20 cellular contexts compared by ENCODE assay signal in the genomic region with DNA sequence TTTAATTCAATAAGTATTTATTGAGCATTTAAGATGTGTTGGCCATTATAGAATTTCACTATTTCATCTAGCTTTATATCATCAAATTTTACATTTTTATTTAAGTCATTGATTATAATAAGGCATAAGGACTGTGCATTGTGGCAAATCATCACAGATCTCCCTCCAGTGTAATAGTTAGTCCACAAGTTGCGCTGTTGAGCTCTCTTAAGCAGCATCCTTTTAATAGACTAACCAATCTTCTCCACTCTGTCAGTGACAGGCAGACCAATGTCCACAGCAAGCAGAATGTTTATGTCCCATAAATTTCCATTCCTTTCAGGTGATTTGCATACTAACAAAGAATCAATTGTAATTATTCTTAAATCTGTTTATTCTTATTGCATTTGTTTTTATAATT.
A peak's percentile ranks its signal among the peaks of the same experiment; 100 is the strongest.
DNase-seq lines count a peak whose midpoint lies in the region; ATAC-seq and TF ChIP-seq lines count a peak whose summit lies in the region.
"Had no signal": no experiment of that assay in that cellular context is flagged by ENCODE, and none has a peak within 500 bp of the region (broad histone marks: within the 10 kb centered on the region; RNA-seq: fewer than 3 reads in every experiment).

No MANE protein-coding gene starts in this region.

- intact Hi-C loops in MCF 10A (cut with micrococcal nuclease), result no loop called here
- intact Hi-C loops in breast epithelium (cut with DNase I; ENCODE audit: low total_unique reads), result loop anchor here (5.0 kb wide), 1 partner anchor 311 kb away; no protein-coding TSS in a partner anchor

- H3K27ac ChIP-seq in breast epithelium (no peak overlapping the region), Karpas-422 (ENCODE audit: low read length) (no peak overlapping the region)
- H3K27ac ChIP-seq: coronary artery had no signal

- H3K27me3 Mint-ChIP-seq in MCF 10A (ENCODE audit: insufficient read depth, unreplicated experiment), result no peaks in the 10 kb centered on the region
- no peaks in the 10 kb centered on the region for H3K27me3 Mint-ChIP-seq in type B pancreatic cell
- H3K27me3 Mint-ChIP-seq: activated CD4-positive, alpha-beta T cell treated with anti-CD3 and anti-CD28 coated beads, Interleukin-2, amount 10 ng/mL, durations not matched to agents 7 days and 5 days; CD4-positive, alpha-beta T cell had no signal

- TF ChIP-seq CTCF in MCF 10A (IDR thresholded peaks at IDR 0.05; ENCODE audit: unreplicated experiment) (no peak), breast epithelium (IDR thresholded peaks at IDR 0.05) (no peak), type B pancreatic cell (conservative IDR thresholded peaks at IDR 0.05) (peak; percentile 13)

- POLR2A ChIA-PET in MCF 10A (lab: Yijun Ruan, JAX), result no interaction called here

- H4K20me1 ChIP-seq in Karpas-422 (ENCODE audit: insufficient read depth, low read depth, low read length), result no peaks in the 10 kb centered on the region

- BruUV-seq in MCF 10A (replicated peaks; lab: Mats Ljungman, UMichigan), result no TSS peak

- no peaks in the 10 kb centered on the region for H3K9me3 Mint-ChIP-seq in MCF 10A (ENCODE audit: unreplicated experiment)
- H3K9me3 Mint-ChIP-seq in type B pancreatic cell, result no peaks in the 10 kb centered on the region
- H3K9me3 Mint-ChIP-seq in activated naive CD4-positive, alpha-beta T cell treated with anti-CD3 and anti-CD28 coated beads, Interleukin-2, amount 50 U/mL, for 72 hours, result no peaks in the 10 kb centered on the region
- H3K9me3 Mint-ChIP-seq: activated CD4-positive, alpha-beta T cell treated with anti-CD3 and anti-CD28 coated beads, Interleukin-2, amount 10 ng/mL, durations not matched to agents 7 days and 5 days had no signal

- H3K4me3 Mint-ChIP-seq in MCF 10A (ENCODE audit: unreplicated experiment) (no peak overlapping the region), type B pancreatic cell (no peak overlapping the region)
- H3K4me3 Mint-ChIP-seq: activated CD4-positive, alpha-beta T cell treated with anti-CD3 and anti-CD28 coated beads, Interleukin-2, amount 10 ng/mL, durations not matched to agents 7 days and 5 days; CD4-positive, alpha-beta T cell; nephron had no signal

- no peak overlapping the region for H3K4me2 ChIP-seq in Karpas-422 (ENCODE audit: low read depth, low read length, poor library complexity, severe bottlenecking)

- no peak overlapping the region for H3K27ac Mint-ChIP-seq in MCF 10A (ENCODE audit: low read depth, unreplicated experiment)
- H3K27ac Mint-ChIP-seq in type B pancreatic cell, result no peak overlapping the region
- no peak overlapping the region for H3K27ac Mint-ChIP-seq in activated naive CD4-positive, alpha-beta T cell treated with anti-CD3 and anti-CD28 coated beads, Interleukin-2, amount 50 U/mL, for 72 hours
- H3K27ac Mint-ChIP-seq: activated CD4-positive, alpha-beta T cell treated with anti-CD3 and anti-CD28 coated beads, Interleukin-2, amount 10 ng/mL, durations not matched to agents 7 days and 5 days; CD4-positive, alpha-beta T cell; nephron had no signal

- CTCF ChIA-PET in MCF 10A (lab: Yijun Ruan, JAX), result interaction anchor here (0.6 to 1.6 kb wide), 3 partner anchors 15 to 54 kb away, joined by 3 read pairs; no protein-coding TSS in a partner anchor

- H3K4me1 Mint-ChIP-seq in MCF 10A (ENCODE audit: insufficient read depth, unreplicated experiment), result no peaks in the 10 kb centered on the region
- H3K4me1 Mint-ChIP-seq in type B pancreatic cell (ENCODE audit: unreplicated experiment), result no peaks in the 10 kb centered on the region
- H3K4me1 Mint-ChIP-seq: activated CD4-positive, alpha-beta T cell treated with anti-CD3 and anti-CD28 coated beads, Interleukin-2, amount 10 ng/mL, durations not matched to agents 7 days and 5 days; nephron had no signal

- H2AFZ ChIP-seq in Karpas-422 (ENCODE audit: low read length), result no peak overlapping the region

- no peaks in the 10 kb centered on the region for H3K79me2 ChIP-seq in Karpas-422 (ENCODE audit: low read length)

- no peak overlapping the region for H3K9ac ChIP-seq in Karpas-422 (ENCODE audit: low read length)

- H3K4me3 ChIP-seq in breast epithelium (no peak overlapping the region), Karpas-422 (ENCODE audit: low read length) (no peak overlapping the region)
- H3K4me3 ChIP-seq: coronary artery, K562 had no signal

- H3K27me3 ChIP-seq in breast epithelium, result no peaks in the 10 kb centered on the region
- no peaks in the 10 kb centered on the region for H3K27me3 ChIP-seq in Karpas-422 (ENCODE audit: low read length)

- no peaks in the 10 kb centered on the region for H3K4me1 ChIP-seq in breast epithelium
- no peaks in the 10 kb centered on the region for H3K4me1 ChIP-seq in Karpas-422 (ENCODE audit: low read length)

- peak; percentile 12 for DNase-seq in MCF 10A (ENCODE audit: unreplicated experiment)
- DNase-seq in breast epithelium (ENCODE audit: low spot score in 2 of 2), result no peak
- peak; percentile 51 for DNase-seq in Karpas-422
- DNase-seq in SW480 (ENCODE audit: low spot score), result peak; percentile 12
- DNase-seq in type B pancreatic cell (ENCODE audit: extremely low spot score, unreplicated experiment), result no peak
- DNase-seq in activated naive CD4-positive, alpha-beta T cell treated with anti-CD3 and anti-CD28 coated beads, Interleukin-2, amount 50 U/mL, for 72 hours (ENCODE audit: low spot score in 2 of 2), result no peak
- DNase-seq in stimulated activated CD4-positive, alpha-beta T cell treated with anti-CD3 and anti-CD28 coated beads, Interleukin-15, amount 100 ng/mL, for 24 hours, result no peak
- DNase-seq: activated CD4-positive, alpha-beta T cell treated with anti-CD3 and anti-CD28 coated beads, Interleukin-2, amount 10 ng/mL, durations not matched to agents 7 days and 5 days; activated CD8-positive, alpha-beta memory T cell treated with anti-CD3 and anti-CD28 coated beads, Interleukin-2, amount 50 U/mL, for 4 hours; CD4-positive, alpha-beta T cell; DMS79; NCI-H1930; NCI-H446 treated with DMSO at 0.1 percent for 48 hours; Right ventricle myocardium superior; stimulated activated CD4-positive, alpha-beta T cell treated with anti-CD3 and anti-CD28 coated beads, Interleukin-2, amount 100 ng/mL, for 24 hours; stimulated activated naive CD4-positive, alpha-beta T cell treated with Interleukin-2 at 50 U/mL for 16 hours had no signal

- H3K36me3 ChIP-seq in breast epithelium (no peaks in the 10 kb centered on the region), Karpas-422 (ENCODE audit: insufficient read depth, low read length) (no peaks in the 10 kb centered on the region)

- H3K36me3 Mint-ChIP-seq in MCF 10A (ENCODE audit: insufficient read depth, unreplicated experiment) (no peaks in the 10 kb centered on the region), type B pancreatic cell (no peaks in the 10 kb centered on the region)
- H3K36me3 Mint-ChIP-seq in activated naive CD4-positive, alpha-beta T cell treated with anti-CD3 and anti-CD28 coated beads, Interleukin-2, amount 50 U/mL, for 72 hours, result no peaks in the 10 kb centered on the region

- no peak for ATAC-seq in activated naive CD4-positive, alpha-beta T cell treated with anti-CD3 and anti-CD28 coated beads, Interleukin-2, amount 50 U/mL, for 72 hours
- no peak for ATAC-seq in esophagus mucosa
- ATAC-seq: K562 had no signal

- H3K9me2 ChIP-seq in Karpas-422 (replicated peaks; ENCODE audit: insufficient read depth, low read length), result no peaks in the 10 kb centered on the region

- no peak for TF ChIP-seq POLR2A in breast epithelium (IDR thresholded peaks at IDR 0.05)

- H3K9me3 ChIP-seq in breast epithelium, result no peaks in the 10 kb centered on the region
- H3K9me3 ChIP-seq in Karpas-422 (ENCODE audit: low read length), result no peaks in the 10 kb centered on the region

Comparison
In these comparisons a context has a peak if more than half of its experiments do, and no peak if none do; other contexts are left out.
1. DNase-seq: peak in MCF 10A (single experiment), Karpas-422 (single experiment) and SW480 (single experiment); none in breast epithelium (0 of 2), type B pancreatic cell (single experiment), activated naive CD4-positive, alpha-beta T cell treated with anti-CD3 and anti-CD28 coated beads, Interleukin-2, amount 50 U/mL, for 72 hours (0 of 2) and stimulated activated CD4-positive, alpha-beta T cell treated with anti-CD3 and anti-CD28 coated beads, Interleukin-15, amount 100 ng/mL, for 24 hours (single experiment).